In genomic region chr14:95157195-95157986, GRCh38 we compare ENCODE assay signal across 1 cellular context.
TF ChIP-seq lines count a peak whose summit lies in the region.

Gene DICER1, minus strand, starts transcription at chr14:95157529. Its CDS starts 24,071 bp downstream, at chr14:95133458.

TF ChIP-seq in HepG2, 621 proteins besides CTCF, POLR2A, EP300 and RAD21 (continued from another document and continues in another):
- TF ChIP-seq TEAD3 (CRISPR knock-in tag; optimal IDR thresholded peaks at IDR 0.05; ENCODE audit: borderline replicate concordance) (peak; percentile 39), NFE2L2 (IDR thresholded peaks at IDR 0.05; ENCODE audit: low read length) (no peak), ARNT (IDR thresholded peaks at IDR 0.05) (no peak), GFI1 (CRISPR knock-in tag; IDR thresholded peaks at IDR 0.05; ENCODE audit: borderline replicate concordance) (0 out of 2 replicates have a peak, but pooled peaks have one; percentile 41), NR2F1 (CRISPR knock-in tag; IDR thresholded peaks at IDR 0.05) (no peak), ZBTB7B (CRISPR knock-in tag; IDR thresholded peaks at IDR 0.05) (peak; percentile 77), ZBTB37 (CRISPR knock-in tag; IDR thresholded peaks at IDR 0.05) (peak; percentile 24; the same call in 1 of the 2 replicates), THAP11 (CRISPR knock-in tag; IDR thresholded peaks at IDR 0.05) (peak; percentile 79), U2AF1 (optimal IDR thresholded peaks at IDR 0.05; ENCODE audit: low read depth, low read length) (peak; percentile 34), ZNF652 (CRISPR knock-in tag; IDR thresholded peaks at IDR 0.05; ENCODE audit: borderline replicate concordance, low read depth) (0 out of 2 replicates have a peak, but pooled peaks have one; percentile 22), EED (CRISPR knock-in tag; IDR thresholded peaks at IDR 0.05) (0 out of 2 replicates have a peak, but pooled peaks have one; percentile 1), CREB1 (IDR thresholded peaks at IDR 0.05) (peak; percentile 68), CREB1 (CRISPR knock-in tag; IDR thresholded peaks at IDR 0.05) (no peak), SMAD9 (CRISPR knock-in tag; IDR thresholded peaks at IDR 0.05) (no peak), ISX (CRISPR knock-in tag; conservative IDR thresholded peaks at IDR 0.05) (0 out of 2 replicates have a peak, but pooled peaks have one; percentile 39), SP4 (CRISPR knock-in tag; IDR thresholded peaks at IDR 0.05) (peak; percentile 56), ZNF263 (CRISPR knock-in tag; IDR thresholded peaks at IDR 0.05) (peak; percentile 4; the same call in 1 of the 2 replicates), ZNF317 (CRISPR knock-in tag; IDR thresholded peaks at IDR 0.05) (peak; percentile 47; the same call in 1 of the 2 replicates), TBX3 (IDR thresholded peaks at IDR 0.05; ENCODE audit: borderline replicate concordance) (peak; percentile 70), ZKSCAN8 (CRISPR knock-in tag; IDR thresholded peaks at IDR 0.05; ENCODE audit: borderline replicate concordance) (0 out of 2 replicates have a peak, but pooled peaks have one; percentile 32), ZNF446 (CRISPR knock-in tag; IDR thresholded peaks at IDR 0.05) (no peak), CBX1 (IDR thresholded peaks at IDR 0.05; ENCODE audit: low read depth) (no peak), ATF7-NPFF (CRISPR knock-in tag; IDR thresholded peaks at IDR 0.05; ENCODE audit: low read depth) (peak; percentile 65; the same call in 1 of the 2 replicates), AKAP8 (CRISPR knock-in tag; IDR thresholded peaks at IDR 0.05) (no peak), TARDBP (CRISPR knock-in tag; IDR thresholded peaks at IDR 0.05) (peak; percentile 86), FOSL1 (CRISPR knock-in tag; IDR thresholded peaks at IDR 0.05; ENCODE audit: borderline replicate concordance) (no peak), SNRNP70 (IDR thresholded peaks at IDR 0.05; ENCODE audit: low read depth, low read length) (peak; percentile 97), PHF21A (CRISPR knock-in tag; IDR thresholded peaks at IDR 0.05) (peak; percentile 54; the same call in 1 of the 2 replicates), IRF2 (CRISPR knock-in tag; IDR thresholded peaks at IDR 0.05) (peak; percentile 54; the same call in 1 of the 2 replicates), ZFP36 (IDR thresholded peaks at IDR 0.05; ENCODE audit: borderline replicate concordance, low read depth, low read length, partially characterized antibody) (no peak), ZBTB20 (CRISPR knock-in tag; IDR thresholded peaks at IDR 0.05; ENCODE audit: borderline replicate concordance, low read depth) (no peak; the same call in 1 of the 2 replicates), PRPF4 (IDR thresholded peaks at IDR 0.05; ENCODE audit: low read depth, low read length, poor library complexity, severe bottlenecking) (no peak)
- TF ChIP-seq, protein P1, sequence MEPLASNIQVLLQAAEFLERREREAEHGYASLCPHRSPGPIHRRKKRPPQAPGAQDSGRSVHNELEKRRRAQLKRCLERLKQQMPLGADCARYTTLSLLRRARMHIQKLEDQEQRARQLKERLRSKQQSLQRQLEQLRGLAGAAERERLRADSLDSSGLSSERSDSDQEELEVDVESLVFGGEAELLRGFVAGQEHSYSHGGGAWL (CRISPR knock-in tag; IDR thresholded peaks at IDR 0.05): peak; percentile 61; the same call in 1 of the 2 replicates
- TF ChIP-seq, protein P2, sequence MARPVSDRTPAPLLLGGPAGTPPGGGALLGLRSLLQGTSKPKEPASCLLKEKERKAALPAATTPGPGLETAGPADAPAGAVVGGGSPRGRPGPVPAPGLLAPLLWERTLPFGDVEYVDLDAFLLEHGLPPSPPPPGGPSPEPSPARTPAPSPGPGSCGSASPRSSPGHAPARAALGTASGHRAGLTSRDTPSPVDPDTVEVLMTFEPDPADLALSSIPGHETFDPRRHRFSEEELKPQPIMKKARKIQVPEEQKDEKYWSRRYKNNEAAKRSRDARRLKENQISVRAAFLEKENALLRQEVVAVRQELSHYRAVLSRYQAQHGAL (CRISPR knock-in tag; IDR thresholded peaks at IDR 0.05; ENCODE audit: not compliant biosample characterization): no peak
- TF ChIP-seq, protein P3, sequence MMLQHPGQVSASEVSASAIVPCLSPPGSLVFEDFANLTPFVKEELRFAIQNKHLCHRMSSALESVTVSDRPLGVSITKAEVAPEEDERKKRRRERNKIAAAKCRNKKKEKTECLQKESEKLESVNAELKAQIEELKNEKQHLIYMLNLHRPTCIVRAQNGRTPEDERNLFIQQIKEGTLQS (CRISPR knock-in tag; IDR thresholded peaks at IDR 0.05): no peak
- TF ChIP-seq, protein P4, sequence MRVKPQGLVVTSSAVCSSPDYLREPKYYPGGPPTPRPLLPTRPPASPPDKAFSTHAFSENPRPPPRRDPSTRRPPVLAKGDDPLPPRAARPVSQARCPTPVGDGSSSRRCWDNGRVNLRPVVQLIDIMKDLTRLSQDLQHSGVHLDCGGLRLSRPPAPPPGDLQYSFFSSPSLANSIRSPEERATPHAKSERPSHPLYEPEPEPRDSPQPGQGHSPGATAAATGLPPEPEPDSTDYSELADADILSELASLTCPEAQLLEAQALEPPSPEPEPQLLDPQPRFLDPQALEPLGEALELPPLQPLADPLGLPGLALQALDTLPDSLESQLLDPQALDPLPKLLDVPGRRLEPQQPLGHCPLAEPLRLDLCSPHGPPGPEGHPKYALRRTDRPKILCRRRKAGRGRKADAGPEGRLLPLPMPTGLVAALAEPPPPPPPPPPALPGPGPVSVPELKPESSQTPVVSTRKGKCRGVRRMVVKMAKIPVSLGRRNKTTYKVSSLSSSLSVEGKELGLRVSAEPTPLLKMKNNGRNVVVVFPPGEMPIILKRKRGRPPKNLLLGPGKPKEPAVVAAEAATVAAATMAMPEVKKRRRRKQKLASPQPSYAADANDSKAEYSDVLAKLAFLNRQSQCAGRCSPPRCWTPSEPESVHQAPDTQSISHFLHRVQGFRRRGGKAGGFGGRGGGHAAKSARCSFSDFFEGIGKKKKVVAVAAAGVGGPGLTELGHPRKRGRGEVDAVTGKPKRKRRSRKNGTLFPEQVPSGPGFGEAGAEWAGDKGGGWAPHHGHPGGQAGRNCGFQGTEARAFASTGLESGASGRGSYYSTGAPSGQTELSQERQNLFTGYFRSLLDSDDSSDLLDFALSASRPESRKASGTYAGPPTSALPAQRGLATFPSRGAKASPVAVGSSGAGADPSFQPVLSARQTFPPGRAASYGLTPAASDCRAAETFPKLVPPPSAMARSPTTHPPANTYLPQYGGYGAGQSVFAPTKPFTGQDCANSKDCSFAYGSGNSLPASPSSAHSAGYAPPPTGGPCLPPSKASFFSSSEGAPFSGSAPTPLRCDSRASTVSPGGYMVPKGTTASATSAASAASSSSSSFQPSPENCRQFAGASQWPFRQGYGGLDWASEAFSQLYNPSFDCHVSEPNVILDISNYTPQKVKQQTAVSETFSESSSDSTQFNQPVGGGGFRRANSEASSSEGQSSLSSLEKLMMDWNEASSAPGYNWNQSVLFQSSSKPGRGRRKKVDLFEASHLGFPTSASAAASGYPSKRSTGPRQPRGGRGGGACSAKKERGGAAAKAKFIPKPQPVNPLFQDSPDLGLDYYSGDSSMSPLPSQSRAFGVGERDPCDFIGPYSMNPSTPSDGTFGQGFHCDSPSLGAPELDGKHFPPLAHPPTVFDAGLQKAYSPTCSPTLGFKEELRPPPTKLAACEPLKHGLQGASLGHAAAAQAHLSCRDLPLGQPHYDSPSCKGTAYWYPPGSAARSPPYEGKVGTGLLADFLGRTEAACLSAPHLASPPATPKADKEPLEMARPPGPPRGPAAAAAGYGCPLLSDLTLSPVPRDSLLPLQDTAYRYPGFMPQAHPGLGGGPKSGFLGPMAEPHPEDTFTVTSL (CRISPR knock-in tag; IDR thresholded peaks at IDR 0.05; ENCODE audit: borderline replicate concordance): no peak
- TF ChIP-seq, protein P5, sequence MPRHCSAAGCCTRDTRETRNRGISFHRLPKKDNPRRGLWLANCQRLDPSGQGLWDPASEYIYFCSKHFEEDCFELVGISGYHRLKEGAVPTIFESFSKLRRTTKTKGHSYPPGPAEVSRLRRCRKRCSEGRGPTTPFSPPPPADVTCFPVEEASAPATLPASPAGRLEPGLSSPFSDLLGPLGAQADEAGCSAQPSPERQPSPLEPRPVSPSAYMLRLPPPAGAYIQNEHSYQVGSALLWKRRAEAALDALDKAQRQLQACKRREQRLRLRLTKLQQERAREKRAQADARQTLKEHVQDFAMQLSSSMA (CRISPR knock-in tag; IDR thresholded peaks at IDR 0.05): 0 out of 2 replicates have a peak, but pooled peaks have one; percentile 70
- TF ChIP-seq, protein P6, sequence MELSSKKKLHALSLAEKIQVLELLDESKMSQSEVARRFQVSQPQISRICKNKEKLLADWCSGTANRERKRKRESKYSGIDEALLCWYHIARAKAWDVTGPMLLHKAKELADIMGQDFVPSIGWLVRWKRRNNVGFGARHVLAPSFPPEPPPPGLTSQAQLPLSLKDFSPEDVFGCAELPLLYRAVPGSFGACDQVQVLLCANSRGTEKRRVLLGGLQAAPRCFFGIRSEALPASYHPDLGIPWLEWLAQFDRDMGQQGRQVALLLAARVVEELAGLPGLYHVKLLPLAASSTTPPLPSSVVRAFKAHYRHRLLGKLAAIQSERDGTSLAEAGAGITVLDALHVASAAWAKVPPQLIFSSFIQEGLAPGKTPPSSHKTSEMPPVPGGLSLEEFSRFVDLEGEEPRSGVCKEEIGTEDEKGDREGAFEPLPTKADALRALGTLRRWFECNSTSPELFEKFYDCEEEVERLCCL (CRISPR knock-in tag; IDR thresholded peaks at IDR 0.05; ENCODE audit: borderline replicate concordance): 0 out of 2 replicates have a peak, but pooled peaks have one; percentile 24
- TF ChIP-seq, protein P7, sequence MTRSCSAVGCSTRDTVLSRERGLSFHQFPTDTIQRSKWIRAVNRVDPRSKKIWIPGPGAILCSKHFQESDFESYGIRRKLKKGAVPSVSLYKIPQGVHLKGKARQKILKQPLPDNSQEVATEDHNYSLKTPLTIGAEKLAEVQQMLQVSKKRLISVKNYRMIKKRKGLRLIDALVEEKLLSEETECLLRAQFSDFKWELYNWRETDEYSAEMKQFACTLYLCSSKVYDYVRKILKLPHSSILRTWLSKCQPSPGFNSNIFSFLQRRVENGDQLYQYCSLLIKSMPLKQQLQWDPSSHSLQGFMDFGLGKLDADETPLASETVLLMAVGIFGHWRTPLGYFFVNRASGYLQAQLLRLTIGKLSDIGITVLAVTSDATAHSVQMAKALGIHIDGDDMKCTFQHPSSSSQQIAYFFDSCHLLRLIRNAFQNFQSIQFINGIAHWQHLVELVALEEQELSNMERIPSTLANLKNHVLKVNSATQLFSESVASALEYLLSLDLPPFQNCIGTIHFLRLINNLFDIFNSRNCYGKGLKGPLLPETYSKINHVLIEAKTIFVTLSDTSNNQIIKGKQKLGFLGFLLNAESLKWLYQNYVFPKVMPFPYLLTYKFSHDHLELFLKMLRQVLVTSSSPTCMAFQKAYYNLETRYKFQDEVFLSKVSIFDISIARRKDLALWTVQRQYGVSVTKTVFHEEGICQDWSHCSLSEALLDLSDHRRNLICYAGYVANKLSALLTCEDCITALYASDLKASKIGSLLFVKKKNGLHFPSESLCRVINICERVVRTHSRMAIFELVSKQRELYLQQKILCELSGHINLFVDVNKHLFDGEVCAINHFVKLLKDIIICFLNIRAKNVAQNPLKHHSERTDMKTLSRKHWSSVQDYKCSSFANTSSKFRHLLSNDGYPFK (CRISPR knock-in tag; IDR thresholded peaks at IDR 0.05; ENCODE audit: borderline replicate concordance): no peak
- TF ChIP-seq, protein P8, sequence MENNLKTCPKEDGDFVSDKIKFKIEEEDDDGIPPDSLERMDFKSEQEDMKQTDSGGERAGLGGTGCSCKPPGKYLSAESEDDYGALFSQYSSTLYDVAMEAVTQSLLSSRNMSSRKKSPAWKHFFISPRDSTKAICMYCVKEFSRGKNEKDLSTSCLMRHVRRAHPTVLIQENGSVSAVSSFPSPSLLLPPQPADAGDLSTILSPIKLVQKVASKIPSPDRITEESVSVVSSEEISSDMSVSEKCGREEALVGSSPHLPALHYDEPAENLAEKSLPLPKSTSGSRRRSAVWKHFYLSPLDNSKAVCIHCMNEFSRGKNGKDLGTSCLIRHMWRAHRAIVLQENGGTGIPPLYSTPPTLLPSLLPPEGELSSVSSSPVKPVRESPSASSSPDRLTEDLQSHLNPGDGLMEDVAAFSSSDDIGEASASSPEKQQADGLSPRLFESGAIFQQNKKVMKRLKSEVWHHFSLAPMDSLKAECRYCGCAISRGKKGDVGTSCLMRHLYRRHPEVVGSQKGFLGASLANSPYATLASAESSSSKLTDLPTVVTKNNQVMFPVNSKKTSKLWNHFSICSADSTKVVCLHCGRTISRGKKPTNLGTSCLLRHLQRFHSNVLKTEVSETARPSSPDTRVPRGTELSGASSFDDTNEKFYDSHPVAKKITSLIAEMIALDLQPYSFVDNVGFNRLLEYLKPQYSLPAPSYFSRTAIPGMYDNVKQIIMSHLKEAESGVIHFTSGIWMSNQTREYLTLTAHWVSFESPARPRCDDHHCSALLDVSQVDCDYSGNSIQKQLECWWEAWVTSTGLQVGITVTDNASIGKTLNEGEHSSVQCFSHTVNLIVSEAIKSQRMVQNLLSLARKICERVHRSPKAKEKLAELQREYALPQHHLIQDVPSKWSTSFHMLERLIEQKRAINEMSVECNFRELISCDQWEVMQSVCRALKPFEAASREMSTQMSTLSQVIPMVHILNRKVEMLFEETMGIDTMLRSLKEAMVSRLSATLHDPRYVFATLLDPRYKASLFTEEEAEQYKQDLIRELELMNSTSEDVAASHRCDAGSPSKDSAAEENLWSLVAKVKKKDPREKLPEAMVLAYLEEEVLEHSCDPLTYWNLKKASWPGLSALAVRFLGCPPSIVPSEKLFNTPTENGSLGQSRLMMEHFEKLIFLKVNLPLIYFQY (CRISPR knock-in tag; IDR thresholded peaks at IDR 0.05; ENCODE audit: borderline replicate concordance): peak; percentile 82
